In genomic region chr22:42277988-42278776, GRCh38 we compare ENCODE assay signal across 8 cellular contexts. TPM values are rescaled to one million over a fixed set of nuclear protein-coding genes. Genes with fewer than 3 reads are reported as not detected.
DNase-seq lines count a peak whose midpoint lies in the region; ATAC-seq and TF ChIP-seq lines count a peak whose summit lies in the region.

No MANE protein-coding gene starts in this region.

- no peak overlapping the region for H4K91ac ChIP-seq in IMR-90 (ENCODE audit: insufficient read depth, low read depth, low read length)

- no peak overlapping the region for H3K9ac ChIP-seq in IMR-90 (ENCODE audit: low read depth, low read length)

- H2BK120ac ChIP-seq in IMR-90 (ENCODE audit: low read depth, low read length): no peak overlapping the region

- in situ Hi-C loops in IMR-90 (cut with MboI; ENCODE audit: low sequenced_read_pairs): no loop called here

- H3K4me3 ChIP-seq in IMR-90 (ENCODE audit: insufficient read depth, low read depth, low read length) (no peak overlapping the region), sigmoid colon (no peak overlapping the region)

- H4K8ac ChIP-seq in IMR-90 (ENCODE audit: low read depth in 2 of 2, low read length in 2 of 2): no peak overlapping the region

- H3K27me3 ChIP-seq in IMR-90 (ENCODE audit: control insufficient read depth, insufficient read depth, low read length) (peaks cover 20% of the 10 kb centered on the region), sigmoid colon (peaks cover 0 to 3% (median 0%) of the 10 kb centered on the region in 3 donors)

- H3K4me2 ChIP-seq in IMR-90 (ENCODE audit: low read depth, low read length): no peak overlapping the region

- no peak overlapping the region for H2AFZ ChIP-seq in IMR-90 (replicated peaks; ENCODE audit: low read length, poor library complexity)

- no peak overlapping the region for H3K4ac ChIP-seq in IMR-90 (ENCODE audit: low read depth, low read length)

- no peak overlapping the region for H2BK20ac ChIP-seq in IMR-90 (ENCODE audit: low read depth, low read length)

- no peak overlapping the region for H3K56ac ChIP-seq in IMR-90 (ENCODE audit: extremely low read depth, insufficient read depth, low read length)

- H3K79me1 ChIP-seq in IMR-90 (ENCODE audit: low read depth in 1 of 2, low read length in 2 of 2): no peaks in the 10 kb centered on the region

- TF ChIP-seq CTCF in IMR-90 (conservative IDR thresholded peaks at IDR 0.05; ENCODE audit: low read depth, low read length) (peak; percentile 25; the same call in 1 of the 2 replicates), sigmoid colon (IDR thresholded peaks at IDR 0.05) (no peak)

- H3K36me3 ChIP-seq in IMR-90 (ENCODE audit: control insufficient read depth, insufficient read depth, low read length) (no peaks in the 10 kb centered on the region), sigmoid colon (no peaks in the 10 kb centered on the region)

- no peak overlapping the region for H3K14ac ChIP-seq in IMR-90 (replicated peaks; ENCODE audit: low read depth, low read length)

- H4K20me1 ChIP-seq in IMR-90 (ENCODE audit: insufficient read depth, low read length): peaks cover 14% of the 10 kb centered on the region; the same call in 1 of the 2 replicates

- no peaks in the 10 kb centered on the region for H3K9me1 ChIP-seq in IMR-90 (ENCODE audit: insufficient read depth, low read length)

- ATAC-seq in IMR-90 (ENCODE audit: low read depth) (peak; percentile 29; the same call in 1 of the 2 replicates), HG02938 (IDR thresholded peaks at IDR 0.05; ENCODE audit: unreplicated experiment) (no peak)

- H3K27ac ChIP-seq in IMR-90 (ENCODE audit: insufficient read depth, low read length) (no peak overlapping the region), sigmoid colon (no peak overlapping the region)

- no peak overlapping the region for H4K5ac ChIP-seq in IMR-90 (ENCODE audit: low read depth, low read length)

- no peak; the same call in 1 of the 2 replicates for TF ChIP-seq RAD21 in IMR-90 (IDR thresholded peaks at IDR 0.05; ENCODE audit: low read length)

- 73% methylated on average over 2 of the region's 21 CpGs; no CpG with 5 or more reads in 1 of the 2 experiments for WGBS in IMR-90 (ENCODE audit: extremely low coverage in 2 of 2, insufficient read length in 1 of 2), 2 experiments
- WGBS in sigmoid colon, 2 donors: 57 to 70% methylated on average over 21 of the region's 21 CpGs

- H3K18ac ChIP-seq in IMR-90 (ENCODE audit: low read depth, low read length): no peak overlapping the region

- no peak overlapping the region for H3K23ac ChIP-seq in IMR-90 (ENCODE audit: low read depth, low read length)

- H2BK5ac ChIP-seq in IMR-90 (ENCODE audit: low read depth, low read length, poor library complexity, severe bottlenecking): no peak overlapping the region

- intact Hi-C loops in IMR-90 (cut with micrococcal nuclease): no loop called here
- intact Hi-C loops in sigmoid colon (cut with DNase I): no loop called here

- no peaks in the 10 kb centered on the region for H3K9me3 ChIP-seq in IMR-90 (ENCODE audit: control insufficient read depth, insufficient read depth, low read length)
- no peaks in the 10 kb centered on the region for H3K9me3 ChIP-seq in sigmoid colon

- CTCF ChIA-PET in IMR-90 (lab: Yijun Ruan, JAX): no interaction called here

- H3K4me1 ChIP-seq in IMR-90 (ENCODE audit: control insufficient read depth, insufficient read depth, low read length) (no peaks in the 10 kb centered on the region), sigmoid colon (peaks cover 0 to 4% (median 3%) of the 10 kb centered on the region in 4 donors)

- H2BK15ac ChIP-seq in IMR-90 (ENCODE audit: low read depth, low read length): no peak overlapping the region

- POLR2A ChIA-PET in IMR-90 (lab: Charles Lee; ENCODE audit: unreplicated experiment): no interaction called here

- BruUV-seq in IMR-90 (replicated peaks; lab: Mats Ljungman, UMichigan): no TSS peak

- H2AK9ac ChIP-seq in IMR-90 (replicated peaks; ENCODE audit: low read depth, low read length, poor library complexity): no peak overlapping the region

- TF ChIP-seq EP300 in sigmoid colon (IDR thresholded peaks at IDR 0.05): no peak

- no peak overlapping the region for H2AK5ac ChIP-seq in IMR-90 (ENCODE audit: low read depth, low read length)

- dilution Hi-C loops in IMR-90 (cut with HindIII; ENCODE audit: low sequenced_read_pairs, unreplicated experiment): no loop called here

- peak; percentile 4 for DNase-seq in activated CD8-positive, alpha-beta memory T cell treated with anti-CD3 and anti-CD28 coated beads, Interleukin-2, amount 50 U/mL, for 4 hours
- DNase-seq in activated CD8-positive, alpha-beta memory T cell treated with anti-CD3 and anti-CD28 coated beads for 24 hours: no peak
- DNase-seq in IMR-90 (no peak), cerebellar cortex (ENCODE audit: low spot score) (peak; percentile 85), sigmoid colon (peak; percentile 60), OCI-M2 (lab: John Stamatoyannopoulos, UW; ENCODE audit: unreplicated experiment) (no peak), globus pallidus (ENCODE audit: low spot score) (no peak)

- TF ChIP-seq POLR2A in IMR-90 (IDR thresholded peaks at IDR 0.05; ENCODE audit: low read depth, low read length) (no peak), sigmoid colon (IDR thresholded peaks at IDR 0.05) (no peak)

TF ChIP-seq in IMR-90, 13 proteins besides CTCF, POLR2A, EP300 and RAD21:
- TF ChIP-seq RFX5 (IDR thresholded peaks at IDR 0.05; ENCODE audit: low read depth, low read length) (no peak), CEBPB (IDR thresholded peaks at IDR 0.05; ENCODE audit: low read depth, low read length) (no peak), MAZ (IDR thresholded peaks at IDR 0.05; ENCODE audit: borderline replicate concordance, low read depth, low read length) (no peak)

RNA-seq across cellular contexts. Expression of gene TCF20, which starts 7.7 kb away (rescaled TPM):
- total RNA-seq in IMR-90 (2012; rRNA removed): 20.0 and 23.7 TPM in 2 replicates
- 8.9 and 9.5 TPM in 2 replicates for polyA plus RNA-seq in IMR-90 (2012; rRNA removed)
- polyA plus RNA-seq in IMR-90 (2012; cell fraction: cytosol; rRNA removed): 5.9 and 6.1 TPM in 2 replicates
- 5.2 and 7.9 TPM in 2 replicates for polyA plus RNA-seq in IMR-90 (2012; cell fraction: nucleus; rRNA removed; ENCODE audit: low replicate concordance)
- total RNA-seq in sigmoid colon: 10 to 100 TPM; 21.6 to 31.0 (median 25.1) TPM
- 10 to 100 TPM; 10.8 to 28.2 (median 11.6) TPM for polyA plus RNA-seq in sigmoid colon

Comparison
In these comparisons a context has a peak if more than half of its experiments do, and no peak if none do; other contexts are left out.
1. DNase-seq: peak in activated CD8-positive, alpha-beta memory T cell treated with anti-CD3 and anti-CD28 coated beads, Interleukin-2, amount 50 U/mL, for 4 hours (single experiment), cerebellar cortex (single experiment) and sigmoid colon (single experiment); none in activated CD8-positive, alpha-beta memory T cell treated with anti-CD3 and anti-CD28 coated beads for 24 hours (single experiment), IMR-90 (single experiment), OCI-M2 (single experiment) and globus pallidus (single experiment).